In genomic region chr19:18438331-18439024, GRCh38 we compare ENCODE assay signal across 1 cellular context.
TF ChIP-seq lines count a peak whose summit lies in the region.

No MANE protein-coding gene starts in this region.

TF ChIP-seq in HEK293, 187 proteins besides CTCF, POLR2A, EP300 and RAD21 (continued from another document and continues in another):
- TF ChIP-seq ZEB2 (tag by site-specific recombination; IDR thresholded peaks at IDR 0.05): peak; percentile 96
- peak; percentile 79 for TF ChIP-seq ZNF24 (tag by site-specific recombination; IDR thresholded peaks at IDR 0.05)
- TF ChIP-seq ZNF335 (tag by site-specific recombination; conservative IDR thresholded peaks at IDR 0.05): peak; percentile 76
- TF ChIP-seq BCL11B (tag by site-specific recombination; IDR thresholded peaks at IDR 0.05; ENCODE audit: low read depth): no peak
- peak; percentile 94 for TF ChIP-seq KLF17 (tag by site-specific recombination; IDR thresholded peaks at IDR 0.05)
- TF ChIP-seq REPIN1 (tag by site-specific recombination; IDR thresholded peaks at IDR 0.05; ENCODE audit: low read depth): no peak
- TF ChIP-seq REST (tag by site-specific recombination; IDR thresholded peaks at IDR 0.05): peak; percentile 47; the same call in 1 of the 2 replicates
- TF ChIP-seq ZNF274 (IDR thresholded peaks at IDR 0.05; ENCODE audit: low read length): no peak
- no peak for TF ChIP-seq ZNF274 (tag by site-specific recombination; IDR thresholded peaks at IDR 0.05; ENCODE audit: borderline replicate concordance)
- TF ChIP-seq TCF7L2 (IDR thresholded peaks at IDR 0.05; ENCODE audit: borderline replicate concordance, low read depth, low read length): no peak
- TF ChIP-seq ZBTB49 (tag by site-specific recombination; IDR thresholded peaks at IDR 0.05; ENCODE audit: low read depth): no peak
- TF ChIP-seq ZBTB26 (tag by site-specific recombination; optimal IDR thresholded peaks at IDR 0.05): no peak
- no peak for TF ChIP-seq ZNF792 (tag by site-specific recombination; IDR thresholded peaks at IDR 0.05)
- no peak for TF ChIP-seq ZNF175 (tag by site-specific recombination; IDR thresholded peaks at IDR 0.05)
- TF ChIP-seq ZNF223 (tag by site-specific recombination; IDR thresholded peaks at IDR 0.05): no peak
- no peak for TF ChIP-seq ZNF707 (tag by site-specific recombination; IDR thresholded peaks at IDR 0.05)
- peak; percentile 40 for TF ChIP-seq ZNF596 (tag by site-specific recombination; IDR thresholded peaks at IDR 0.05)
- peak; percentile 44; the same call in 1 of the 2 replicates for TF ChIP-seq TRIM28 (IDR thresholded peaks at IDR 0.05; ENCODE audit: borderline replicate concordance, low read length)
- no peak for TF ChIP-seq ZNF521 (tag by site-specific recombination; IDR thresholded peaks at IDR 0.05)
- TF ChIP-seq ZSCAN18 (tag by site-specific recombination; IDR thresholded peaks at IDR 0.05): 0 out of 2 replicates have a peak, but pooled peaks have one; percentile 17
- peak; percentile 67; the same call in 1 of the 2 replicates for TF ChIP-seq ZNF18 (tag by site-specific recombination; IDR thresholded peaks at IDR 0.05)
- 0 out of 2 replicates have a peak, but pooled peaks have one; percentile 34 for TF ChIP-seq ZBTB7A (tag by site-specific recombination; IDR thresholded peaks at IDR 0.05; ENCODE audit: low read depth)
- TF ChIP-seq ZNF561 (tag by site-specific recombination; IDR thresholded peaks at IDR 0.05; ENCODE audit: borderline replicate concordance): peak; percentile 81
- no peak for TF ChIP-seq ZNF621 (tag by site-specific recombination; IDR thresholded peaks at IDR 0.05)
- no peak for TF ChIP-seq ZNF488 (tag by site-specific recombination; IDR thresholded peaks at IDR 0.05)
- 0 out of 2 replicates have a peak, but pooled peaks have one; percentile 15 for TF ChIP-seq ZSCAN4 (tag by site-specific recombination; IDR thresholded peaks at IDR 0.05)
- TF ChIP-seq ZBTB17 (tag by site-specific recombination; IDR thresholded peaks at IDR 0.05): peak; percentile 86
- TF ChIP-seq GLI2 (tag by site-specific recombination; IDR thresholded peaks at IDR 0.05; ENCODE audit: borderline replicate concordance, low read depth): peak; percentile 22; the same call in 1 of the 2 replicates
- no peak; the same call in 1 of the 2 replicates for TF ChIP-seq ZNF302 (tag by site-specific recombination; IDR thresholded peaks at IDR 0.05; ENCODE audit: low read depth)
- no peak for TF ChIP-seq ZSCAN23 (tag by site-specific recombination; IDR thresholded peaks at IDR 0.05)
- 0 out of 2 replicates have a peak, but pooled peaks have one; percentile 30 for TF ChIP-seq GLI4 (tag by site-specific recombination; IDR thresholded peaks at IDR 0.05)
- TF ChIP-seq ZNF433 (tag by site-specific recombination; IDR thresholded peaks at IDR 0.05; ENCODE audit: low read depth): no peak
- TF ChIP-seq ZBTB6 (tag by site-specific recombination; IDR thresholded peaks at IDR 0.05): 0 out of 2 replicates have a peak, but pooled peaks have one; percentile 12
- no peak for TF ChIP-seq RBAK (tag by site-specific recombination; IDR thresholded peaks at IDR 0.05)
- TF ChIP-seq ZNF239 (tag by site-specific recombination; IDR thresholded peaks at IDR 0.05): no peak
- peak; percentile 79 for TF ChIP-seq ZNF837 (tag by site-specific recombination; IDR thresholded peaks at IDR 0.05)
- TF ChIP-seq ZBTB20 (tag by site-specific recombination; IDR thresholded peaks at IDR 0.05): peak; percentile 97
- peak; percentile 25; the same call in 1 of the 2 replicates for TF ChIP-seq TSHZ1 (tag by site-specific recombination; IDR thresholded peaks at IDR 0.05; ENCODE audit: borderline replicate concordance)
- TF ChIP-seq IKZF3 (tag by site-specific recombination; IDR thresholded peaks at IDR 0.05): peak; percentile 97
- TF ChIP-seq ZNF623 (tag by site-specific recombination; IDR thresholded peaks at IDR 0.05): no peak
